In genomic region chr5:127565586-127566270, GRCh38 we compare ENCODE assay signal across 15 cellular contexts. TPM values are rescaled to one million over a fixed set of nuclear protein-coding genes. Genes with fewer than 3 reads are reported as not detected.
A peak's percentile ranks its signal among the peaks of the same experiment; 100 is the strongest.
DNase-seq lines count a peak whose midpoint lies in the region; ATAC-seq lines count a peak whose summit lies in the region.
"Had no signal": no experiment of that assay in that cellular context is flagged by ENCODE, and none has a peak within 500 bp of the region (broad histone marks: within the 10 kb centered on the region; RNA-seq: fewer than 3 reads in every experiment).

No MANE protein-coding gene starts in this region.

- intact Hi-C loops in activated CD4-positive, alpha-beta T cell treated with anti-CD3 and anti-CD28 coated beads for 36 hours (cut with DNase I, micrococcal nuclease), result loop anchor here (5.0 to 10.0 kb wide), 4 partner anchors 189 to 1279 kb away; no protein-coding TSS in a partner anchor
- intact Hi-C loops in sciatic nerve (cut with DNase I), result loop anchor here (10.0 kb wide), 1 partner anchor 639 kb away; no protein-coding TSS in a partner anchor
- intact Hi-C loops in left cardiac atrium (cut with DNase I), result loop anchor here (2.0 to 10.0 kb wide), 4 partner anchors 189 to 932 kb away; no protein-coding TSS in a partner anchor
- intact Hi-C loops in activated T-helper 1 cell treated with anti-CD3 and anti-CD28 coated beads, Interleukin-12 subunit alpha, Interleukin-12 subunit beta, Interleukin-2, Interleukin-4 antibody, amounts not matched to agents 30 ng/mL and 10 ng/mL and 1 ng/mL, durations not matched to agents 14 hours and 24 hours and 36 hours (cut with micrococcal nuclease), result loop anchor here (10.0 kb wide), 2 partner anchors 189 to 339 kb away; no protein-coding TSS in a partner anchor

- peaks cover 6% of the 10 kb centered on the region for H3K4me1 Mint-ChIP-seq in activated CD4-positive, alpha-beta T cell treated with anti-CD3 and anti-CD28 coated beads for 36 hours
- peaks cover 15% of the 10 kb centered on the region for H3K4me1 Mint-ChIP-seq in activated T-helper 1 cell treated with anti-CD3 and anti-CD28 coated beads, Interleukin-12 subunit alpha, Interleukin-12 subunit beta, Interleukin-2, Interleukin-4 antibody, amounts not matched to agents 30 ng/mL and 10 ng/mL and 1 ng/mL, durations not matched to agents 14 hours and 24 hours and 36 hours (ENCODE audit: low read depth)

- no peak overlapping the region for H3K4me3 ChIP-seq in Jurkat, Clone E6-1 (ENCODE audit: low read length)
- H3K4me3 ChIP-seq: BLaER1, GM23248 had no signal

- H3K27ac Mint-ChIP-seq in activated CD4-positive, alpha-beta T cell treated with anti-CD3 and anti-CD28 coated beads for 36 hours, result no peak overlapping the region
- H3K27ac Mint-ChIP-seq in activated T-helper 1 cell treated with anti-CD3 and anti-CD28 coated beads, Interleukin-12 subunit alpha, Interleukin-12 subunit beta, Interleukin-2, Interleukin-4 antibody, amounts not matched to agents 30 ng/mL and 10 ng/mL and 1 ng/mL, durations not matched to agents 14 hours and 24 hours and 36 hours, result no peak overlapping the region
- H3K27ac Mint-ChIP-seq: CD8-positive, alpha-beta memory T cell had no signal

- CTCF ChIA-PET in activated CD4-positive, alpha-beta T cell treated with anti-CD3 and anti-CD28 coated beads for 36 hours (lab: Charles Lee), result interaction anchor here (2.1 kb wide), 1 partner anchor 8 kb away, joined by 7 read pairs; no protein-coding TSS in a partner anchor

- peaks cover 24% of the 10 kb centered on the region for H3K27me3 Mint-ChIP-seq in activated CD4-positive, alpha-beta T cell treated with anti-CD3 and anti-CD28 coated beads for 36 hours
- peaks cover 11% of the 10 kb centered on the region for H3K27me3 Mint-ChIP-seq in activated T-helper 1 cell treated with anti-CD3 and anti-CD28 coated beads, Interleukin-12 subunit alpha, Interleukin-12 subunit beta, Interleukin-2, Interleukin-4 antibody, amounts not matched to agents 30 ng/mL and 10 ng/mL and 1 ng/mL, durations not matched to agents 14 hours and 24 hours and 36 hours (ENCODE audit: insufficient read depth)

- H3K9me3 Mint-ChIP-seq in activated CD4-positive, alpha-beta T cell treated with anti-CD3 and anti-CD28 coated beads for 36 hours (ENCODE audit: low read depth), result no peaks in the 10 kb centered on the region
- no peaks in the 10 kb centered on the region for H3K9me3 Mint-ChIP-seq in activated T-helper 1 cell treated with anti-CD3 and anti-CD28 coated beads, Interleukin-12 subunit alpha, Interleukin-12 subunit beta, Interleukin-2, Interleukin-4 antibody, amounts not matched to agents 30 ng/mL and 10 ng/mL and 1 ng/mL, durations not matched to agents 14 hours and 24 hours and 36 hours
- H3K9me3 Mint-ChIP-seq: CD8-positive, alpha-beta memory T cell had no signal

- POLR2A ChIA-PET in activated CD4-positive, alpha-beta T cell treated with anti-CD3 and anti-CD28 coated beads for 36 hours (lab: Charles Lee), result no interaction called here

- no peak for DNase-seq in activated CD4-positive, alpha-beta T cell treated with anti-CD3 and anti-CD28 coated beads for 36 hours
- DNase-seq in activated CD4-positive, alpha-beta T cell treated with anti-CD3 and anti-CD28 coated beads for 4 hours, result no peak
- peak; percentile 59 for DNase-seq in Jurkat, Clone E6-1 (ENCODE audit: low read depth, low spot score)
- DNase-seq in epidermal melanocyte (ENCODE audit: insufficient read length, low spot score) (peak; percentile 34), sciatic nerve (ENCODE audit: low spot score) (no peak), left cardiac atrium (no peak)
- no peak for DNase-seq in activated T-helper 1 cell treated with anti-CD3 and anti-CD28 coated beads, Interleukin-12 subunit alpha, Interleukin-12 subunit beta, Interleukin-2, Interleukin-4 antibody, amounts not matched to agents 30 ng/mL and 10 ng/mL and 1 ng/mL, durations not matched to agents 14 hours and 24 hours and 36 hours (ENCODE audit: low spot score)
- DNase-seq: AML-193; CD8-positive, alpha-beta memory T cell; DMS53; GF-D8; GM23248 had no signal

- H3K4me3 Mint-ChIP-seq in activated CD4-positive, alpha-beta T cell treated with anti-CD3 and anti-CD28 coated beads for 36 hours, result no peak overlapping the region
- no peak overlapping the region for H3K4me3 Mint-ChIP-seq in activated T-helper 1 cell treated with anti-CD3 and anti-CD28 coated beads, Interleukin-12 subunit alpha, Interleukin-12 subunit beta, Interleukin-2, Interleukin-4 antibody, amounts not matched to agents 30 ng/mL and 10 ng/mL and 1 ng/mL, durations not matched to agents 14 hours and 24 hours and 36 hours
- H3K4me3 Mint-ChIP-seq: CD8-positive, alpha-beta memory T cell had no signal

- H3K36me3 Mint-ChIP-seq in activated CD4-positive, alpha-beta T cell treated with anti-CD3 and anti-CD28 coated beads for 36 hours (ENCODE audit: low read depth), result no peaks in the 10 kb centered on the region
- no peaks in the 10 kb centered on the region for H3K36me3 Mint-ChIP-seq in activated T-helper 1 cell treated with anti-CD3 and anti-CD28 coated beads, Interleukin-12 subunit alpha, Interleukin-12 subunit beta, Interleukin-2, Interleukin-4 antibody, amounts not matched to agents 30 ng/mL and 10 ng/mL and 1 ng/mL, durations not matched to agents 14 hours and 24 hours and 36 hours (ENCODE audit: low read depth)
- H3K36me3 Mint-ChIP-seq: CD8-positive, alpha-beta memory T cell had no signal

- ATAC-seq in activated CD4-positive, alpha-beta T cell treated with anti-CD3 and anti-CD28 coated beads for 36 hours, result peak; percentile 20
- ATAC-seq in sciatic nerve (peak; percentile 23), left cardiac atrium (no peak), HG03521 (IDR thresholded peaks at IDR 0.05; ENCODE audit: unreplicated experiment) (no peak)
- ATAC-seq: HCT116 had no signal

RNA-seq across cellular contexts. Expression of gene PRRC1, which starts 48.3 kb away (rescaled TPM):
- 10 to 100 TPM; 35.8 to 47.1 TPM for total RNA-seq in activated CD4-positive, alpha-beta T cell treated with anti-CD3 and anti-CD28 coated beads for 36 hours
- polyA plus RNA-seq in Jurkat, Clone E6-1 (2012; ENCODE audit: insufficient read depth, insufficient read length), result 48.3 TPM
- total RNA-seq in sciatic nerve, result 47.2 TPM
- total RNA-seq in left cardiac atrium, result 10 to 100 TPM; 28.3 to 41.2 TPM
- total RNA-seq in activated T-helper 1 cell treated with anti-CD3 and anti-CD28 coated beads, Interleukin-12 subunit alpha, Interleukin-12 subunit beta, Interleukin-2, Interleukin-4 antibody, amounts not matched to agents 30 ng/mL and 10 ng/mL and 1 ng/mL, durations not matched to agents 14 hours and 24 hours and 36 hours, result 52.9 and 59.7 TPM in 2 replicates

Comparison
In these comparisons a context has a peak if more than half of its experiments do, and no peak if none do; other contexts are left out.
1. ATAC-seq: peak in activated CD4-positive, alpha-beta T cell treated with anti-CD3 and anti-CD28 coated beads for 36 hours (single experiment) and sciatic nerve (single experiment); none in left cardiac atrium (0 of 2) and HG03521 (single experiment).
2. DNase-seq: peak in Jurkat, Clone E6-1 (single experiment) and epidermal melanocyte (single experiment); none in activated CD4-positive, alpha-beta T cell treated with anti-CD3 and anti-CD28 coated beads for 36 hours (single experiment), activated CD4-positive, alpha-beta T cell treated with anti-CD3 and anti-CD28 coated beads for 4 hours (0 of 2), sciatic nerve (single experiment), left cardiac atrium (single experiment) and activated T-helper 1 cell treated with anti-CD3 and anti-CD28 coated beads, Interleukin-12 subunit alpha, Interleukin-12 subunit beta, Interleukin-2, Interleukin-4 antibody, amounts not matched to agents 30 ng/mL and 10 ng/mL and 1 ng/mL, durations not matched to agents 14 hours and 24 hours and 36 hours (single experiment).